16 cellular contexts compared by ENCODE assay signal in genomic region chr10:95267261-95267660, GRCh38. TPM values are rescaled to one million over a fixed set of nuclear protein-coding genes. Genes with fewer than 3 reads are reported as not detected.
DNase-seq lines count a peak whose midpoint lies in the region; ATAC-seq, FAIRE-seq and TF ChIP-seq lines count a peak whose summit lies in the region.
"Had no signal": no experiment of that assay in that cellular context is flagged by ENCODE, and none has a peak within 500 bp of the region (broad histone marks: within the 10 kb centered on the region; RNA-seq: fewer than 3 reads in every experiment).

No MANE protein-coding gene starts in this region.

- DNase-seq in HCT116 (ENCODE audit: low read depth, low spot score): no peak
- DNase-seq in astrocyte (ENCODE audit: low read depth): no peak
- no peak for DNase-seq in right lobe of liver
- no peak for DNase-seq in NCI-H510A treated with DMSO at 0.1 percent for 48 hours (lab: John Stamatoyannopoulos, UW)
- DNase-seq in superior temporal gyrus (ENCODE audit: extremely low spot score): no peak
- no peak for DNase-seq in H7
- DNase-seq: activated CD4-positive, alpha-beta T cell treated with anti-CD3 and anti-CD28 coated beads for 48 hours; activated T-cell treated with anti-CD3 and anti-CD28 coated beads, Interleukin-2, amount 50 U/mL, for 72 hours; NCI-H1930; NCI-H526; stimulated activated naive CD8-positive, alpha-beta T cell treated with anti-CD3 and anti-CD28 coated beads, Interleukin-15, amount 100 ng/mL, for 72 hours; T-helper 2 cell had no signal

- H3K36me3 ChIP-seq in HCT116 (ENCODE audit: control insufficient read depth in 1 of 2, insufficient read depth in 2 of 2, low read length in 2 of 2) (no peaks in the 10 kb centered on the region), astrocyte (ENCODE audit: insufficient read depth, low read length) (no peaks in the 10 kb centered on the region), right lobe of liver (peaks cover 0 to 8% (median 1%) of the 10 kb centered on the region in 4 donors), subcutaneous abdominal adipose tissue (ENCODE audit: control insufficient read depth in 5 of 5, insufficient read depth in 5 of 5, low read length in 5 of 5) (peaks cover 4 to 38% (median 30%) of the 10 kb centered on the region in 5 donors), H7 (replicated peaks; ENCODE audit: control insufficient read depth, insufficient read depth, low read length) (peaks cover 12% of the 10 kb centered on the region)

- H3K36me3 Mint-ChIP-seq in astrocyte (ENCODE audit: low read depth, unreplicated experiment): peaks cover 30% of the 10 kb centered on the region

- no peak for FAIRE-seq in astrocyte (lab: Jason Lieb, UNC)

- no peaks in the 10 kb centered on the region for H3K27me3 Mint-ChIP-seq in astrocyte (ENCODE audit: low read depth, unreplicated experiment)

- no peak overlapping the region for H3K27ac ChIP-seq in HCT116 (ENCODE audit: low read depth, low read length)
- H3K27ac ChIP-seq in astrocyte (ENCODE audit: low read depth, low read length): peak overlapping the region; percentile 94
- peak overlapping the region in 2 of 3 donors; percentile 34 to 72 for H3K27ac ChIP-seq in right lobe of liver
- peak overlapping the region; percentile 69 for H3K27ac ChIP-seq in subcutaneous abdominal adipose tissue (ENCODE audit: low read depth, low read length)
- H3K27ac ChIP-seq: BLaER1 had no signal

- no peak overlapping the region for H3K4me3 Mint-ChIP-seq in astrocyte (ENCODE audit: unreplicated experiment)
- H3K4me3 Mint-ChIP-seq: activated T-cell treated with anti-CD3 and anti-CD28 coated beads, Interleukin-2, amount 50 U/mL, for 72 hours; stimulated activated naive CD8-positive, alpha-beta T cell treated with anti-CD3 and anti-CD28 coated beads, Interleukin-15, amount 100 ng/mL, for 72 hours had no signal

- no TSS peak for BruUV-seq in HCT116 (replicated peaks; lab: Mats Ljungman, UMichigan)

- TF ChIP-seq RAD21 in HCT116 (IDR thresholded peaks at IDR 0.05; ENCODE audit: low read depth): no peak

- peak overlapping the region; percentile 96 for H3K27ac Mint-ChIP-seq in astrocyte (ENCODE audit: unreplicated experiment)
- H3K27ac Mint-ChIP-seq: activated T-cell treated with anti-CD3 and anti-CD28 coated beads, Interleukin-2, amount 50 U/mL, for 72 hours had no signal

- no peak for TF ChIP-seq POLR2A in HCT116 (IDR thresholded peaks at IDR 0.05; ENCODE audit: borderline replicate concordance, extremely low read depth, insufficient read depth, insufficient read length)
- no peak for TF ChIP-seq POLR2A in right lobe of liver (IDR thresholded peaks at IDR 0.05)

- H4K20me1 ChIP-seq in HCT116 (ENCODE audit: insufficient read depth) (no peaks in the 10 kb centered on the region), astrocyte (ENCODE audit: insufficient read depth, low read length) (no peaks in the 10 kb centered on the region)

- H3K9me2 ChIP-seq in HCT116 (ENCODE audit: insufficient read depth): no peaks in the 10 kb centered on the region

- TF ChIP-seq CTCF in HCT116 (IDR thresholded peaks at IDR 0.05 in 2 of 3, conservative IDR thresholded peaks at IDR 0.05 in 1 of 3; ENCODE audit: borderline replicate concordance in 1 of 3, insufficient read depth in 1 of 3, low read depth in 2 of 3, low read length in 2 of 3): no peak
- TF ChIP-seq CTCF in astrocyte (IDR thresholded peaks at IDR 0.05; ENCODE audit: insufficient read depth, low read depth, low read length): no peak
- TF ChIP-seq CTCF in right lobe of liver (IDR thresholded peaks at IDR 0.05): no peak

- H2AFZ ChIP-seq in HCT116 (ENCODE audit: low read depth, low read length, poor library complexity, severe bottlenecking) (no peak overlapping the region), astrocyte (ENCODE audit: low read depth, low read length) (no peak overlapping the region)

- RAD21 ChIA-PET in HCT116 (lab: Charles Lee; ENCODE audit: low non-redundant PET in 1 of 2, low total read pairs in 2 of 2, uncharacterized antibody in 2 of 2, unreplicated experiment in 2 of 2): no interaction called here

- CTCF ChIA-PET in HCT116 (lab: Charles Lee): interaction anchor here (1.5 kb wide), 1 partner anchor 21 kb away, joined by 3 read pairs; no protein-coding TSS in a partner anchor

- intact Hi-C loops in HCT116 (cut with micrococcal nuclease): no loop called here
- intact Hi-C loops in right lobe of liver (cut with DNase I): no loop called here

- H3K79me2 ChIP-seq in HCT116 (ENCODE audit: insufficient read depth, low read length): no peaks in the 10 kb centered on the region
- peaks cover 8% of the 10 kb centered on the region for H3K79me2 ChIP-seq in astrocyte (ENCODE audit: insufficient read depth, low read length)

- ATAC-seq in HCT116 (no peak), right lobe of liver (no peak), HG03460 (IDR thresholded peaks at IDR 0.05; ENCODE audit: unreplicated experiment) (no peak)
- ATAC-seq: activated T-cell treated with anti-CD3 and anti-CD28 coated beads, Interleukin-2, amount 50 U/mL, for 72 hours; stimulated activated naive CD8-positive, alpha-beta T cell treated with anti-CD3 and anti-CD28 coated beads, Interleukin-15, amount 100 ng/mL, for 72 hours had no signal

- H3K9me3 Mint-ChIP-seq in astrocyte (ENCODE audit: unreplicated experiment): no peaks in the 10 kb centered on the region
- H3K9me3 Mint-ChIP-seq: activated T-cell treated with anti-CD3 and anti-CD28 coated beads, Interleukin-2, amount 50 U/mL, for 72 hours; stimulated activated naive CD8-positive, alpha-beta T cell treated with anti-CD3 and anti-CD28 coated beads, Interleukin-15, amount 100 ng/mL, for 72 hours had no signal

- H3K4me2 ChIP-seq in HCT116 (ENCODE audit: low read length): peak overlapping the region; percentile 20; the same call in 1 of the 2 replicates
- no peak overlapping the region for H3K4me2 ChIP-seq in astrocyte (ENCODE audit: low read length)
- H3K4me2 ChIP-seq: BLaER1 had no signal

- H3K4me1 ChIP-seq in HCT116 (ENCODE audit: control insufficient read depth in 1 of 2, insufficient read depth in 2 of 2, low read length in 2 of 2) (peaks cover 34 to 48% of the 10 kb centered on the region in 2 experiments), astrocyte (ENCODE audit: insufficient read depth, low read length) (peaks cover 28% of the 10 kb centered on the region), right lobe of liver (peaks cover 0 to 10% (median under 1%) of the 10 kb centered on the region in 4 donors), subcutaneous abdominal adipose tissue (ENCODE audit: control insufficient read depth in 5 of 5, insufficient read depth in 5 of 5, low read length in 5 of 5) (peaks cover 4 to 38% (median 26%) of the 10 kb centered on the region in 5 donors)
- H3K4me1 ChIP-seq: BLaER1 had no signal

- H3K9me3 ChIP-seq in HCT116 (ENCODE audit: control insufficient read depth in 1 of 2, insufficient read depth in 1 of 2, low read depth in 1 of 2, low read length in 2 of 2) (no peaks in the 10 kb centered on the region), astrocyte (ENCODE audit: insufficient read depth, low read depth, low read length) (no peaks in the 10 kb centered on the region), right lobe of liver (no peaks in the 10 kb centered on the region), subcutaneous abdominal adipose tissue (ENCODE audit: control insufficient read depth in 5 of 5, low read length in 5 of 5) (no peaks in the 10 kb centered on the region)
- H3K9me3 ChIP-seq: BLaER1 had no signal

- H3K4me1 Mint-ChIP-seq in astrocyte (ENCODE audit: low read depth, unreplicated experiment): peaks cover 44% of the 10 kb centered on the region
- H3K4me1 Mint-ChIP-seq: stimulated activated naive CD8-positive, alpha-beta T cell treated with anti-CD3 and anti-CD28 coated beads, Interleukin-15, amount 100 ng/mL, for 72 hours had no signal

- H3K9ac ChIP-seq in HCT116 (ENCODE audit: low read length) (peak overlapping the region; percentile 1; the same call in 1 of the 2 replicates), astrocyte (ENCODE audit: low read length) (no peak overlapping the region), subcutaneous abdominal adipose tissue (ENCODE audit: low read length in 5 of 5) (peak overlapping the region in 1 of 5 donors; percentile 32)
- H3K9ac ChIP-seq: BLaER1 had no signal

- POLR2A ChIA-PET in HCT116 (lab: Charles Lee): no interaction called here

- H3K27me3 ChIP-seq in HCT116 (ENCODE audit: insufficient read depth, low read length): no peaks in the 10 kb centered on the region
- no peaks in the 10 kb centered on the region for H3K27me3 ChIP-seq in astrocyte (ENCODE audit: insufficient read depth, low read length)
- H3K27me3 ChIP-seq in right lobe of liver: no peaks in the 10 kb centered on the region
- H3K27me3 ChIP-seq in subcutaneous abdominal adipose tissue (ENCODE audit: control insufficient read depth in 5 of 5, insufficient read depth in 4 of 5, low read length in 5 of 5): no peaks in the 10 kb centered on the region
- no peaks in the 10 kb centered on the region for H3K27me3 ChIP-seq in H7 (ENCODE audit: control insufficient read depth, insufficient read depth, low read length)
- H3K27me3 ChIP-seq: BLaER1 had no signal

- H3K4me3 ChIP-seq in HCT116 (replicated peaks in 1 of 2; ENCODE audit: low read depth in 1 of 2, low read length in 2 of 2) (no peak overlapping the region), astrocyte (ENCODE audit: insufficient read depth, low read depth, low read length) (no peak overlapping the region), right lobe of liver (no peak overlapping the region), subcutaneous abdominal adipose tissue (ENCODE audit: low read depth in 1 of 5, low read length in 5 of 5) (no peak overlapping the region), H7 (ENCODE audit: insufficient read depth, low read depth, low read length) (no peak overlapping the region)
- H3K4me3 ChIP-seq: BLaER1, lung had no signal

- WGBS in right lobe of liver (ENCODE audit: insufficient coverage, low coverage, low lambda C conversion rate, missing lambda C conversion rate): 93% methylated on average over 3 of the region's 3 CpGs

TF ChIP-seq in HCT116, 20 proteins besides CTCF, POLR2A, EP300 and RAD21 (continues in another document):
- TF ChIP-seq ZNF274 (IDR thresholded peaks at IDR 0.05; ENCODE audit: low read depth, low read length): no peak
- TF ChIP-seq ELF1 (IDR thresholded peaks at IDR 0.05; ENCODE audit: borderline replicate concordance, low read depth): no peak
- TF ChIP-seq EGR1 (IDR thresholded peaks at IDR 0.05; ENCODE audit: low read depth): no peak

RNA-seq across cellular contexts. Expression of gene PDLIM1, which starts 23.5 kb away (rescaled TPM):
- 67.4 TPM for total RNA-seq in HCT116 (2021; ENCODE audit: unreplicated experiment)
- polyA plus RNA-seq in HCT116 (2012): 90.4 and 93.9 TPM in 2 replicates
- total RNA-seq in astrocyte: 316 and 320 TPM in 2 replicates
- total RNA-seq in right lobe of liver: 100 to 1,000 TPM in 1 of 6 experiments, 10 to 100 TPM in 5; 63.9 to 105 (median 82.1) TPM
- 31.3 and 32.4 TPM in 2 replicates for total RNA-seq in H7 (2014; rRNA removed; shearing (Covaris generic))
